31 cellular contexts compared by ENCODE assay signal in genomic region chr7:22403344-22403743, GRCh38.
"Had no signal": no experiment of that assay in that cellular context is flagged by ENCODE, and none has a peak within 500 bp of the region (broad histone marks: within the 10 kb centered on the region; RNA-seq: fewer than 3 reads in every experiment).

No MANE protein-coding gene starts in this region.

- H3K4me1 ChIP-seq: body of pancreas had no signal

- H3K4me3 Mint-ChIP-seq: activated B cell treated with CpG ODN at 0.5 μM for 24 hours; activated CD4-positive, alpha-beta T cell treated with anti-CD3 and anti-CD28 coated beads, Interleukin-2, amount 10 ng/mL, durations not matched to agents 24 days and 14 days; activated naive CD8-positive, alpha-beta T cell treated with anti-CD3 and anti-CD28 coated beads, Interleukin-2, amount 10 ng/mL, durations not matched to agents 7 days and 5 days; T-cell had no signal

- ATAC-seq: body of pancreas, T-cell had no signal

- H3K9me3 Mint-ChIP-seq: activated CD4-positive, alpha-beta T cell treated with anti-CD3 and anti-CD28 coated beads, Interleukin-2, amount 10 ng/mL, durations not matched to agents 24 days and 14 days; activated naive CD8-positive, alpha-beta T cell treated with anti-CD3 and anti-CD28 coated beads, Interleukin-2, amount 10 ng/mL, durations not matched to agents 7 days and 5 days; activated T-helper 2 cell treated with anti-CD3 and anti-CD28 coated beads, Interferon-gamma antibody, Interleukin-2, Interleukin-4, amounts not matched to agents 10 μg/mL and 5 μg/mL and 100 μg/mL, durations not matched to agents 14 hours and 24 hours and 36 hours; T-cell had no signal

- H3K36me3 ChIP-seq: MG63 had no signal

- H3K4me3 ChIP-seq: body of pancreas, MG63 had no signal

- H3K27ac ChIP-seq: body of pancreas had no signal

- H3K9me3 ChIP-seq: body of pancreas, MG63 had no signal

- H3K27me3 ChIP-seq: body of pancreas, MG63 had no signal

- H3K27me3 Mint-ChIP-seq: activated B cell treated with CpG ODN at 0.5 μM for 24 hours had no signal

- FAIRE-seq: bronchial epithelial cell, TTC549 had no signal

- H3K27ac Mint-ChIP-seq: activated B cell treated with CpG ODN at 0.5 μM for 24 hours; activated CD4-positive, alpha-beta T cell treated with anti-CD3 and anti-CD28 coated beads, Interleukin-2, amount 10 ng/mL, durations not matched to agents 24 days and 14 days; activated naive CD8-positive, alpha-beta T cell treated with anti-CD3 and anti-CD28 coated beads, Interleukin-2, amount 10 ng/mL, durations not matched to agents 7 days and 5 days; activated T-helper 2 cell treated with anti-CD3 and anti-CD28 coated beads, Interferon-gamma antibody, Interleukin-2, Interleukin-4, amounts not matched to agents 10 μg/mL and 5 μg/mL and 100 μg/mL, durations not matched to agents 14 hours and 24 hours and 36 hours; T-cell had no signal

- DNase-seq: activated B cell treated with CpG ODN at 0.5 μM for 24 hours; activated CD4-positive, alpha-beta T cell treated with anti-CD3 and anti-CD28 coated beads for 1 hour; activated CD4-positive, alpha-beta T cell treated with anti-CD3 and anti-CD28 coated beads, Interleukin-2, amount 10 ng/mL, durations not matched to agents 24 days and 14 days; activated CD4-positive, alpha-beta T cell treated with anti-CD3 and anti-CD28 coated beads, Interleukin-2, amount 50 U/mL, for 48 hours; activated gamma-delta T cell treated with Interleukin-2 at 50 U/mL for 16 hours; activated naive CD4-positive, alpha-beta T cell treated with anti-CD3 and anti-CD28 coated beads, Interleukin-2, amount 50 U/mL, for 16 hours; activated naive CD8-positive, alpha-beta T cell treated with anti-CD3 and anti-CD28 coated beads, Interleukin-2, amount 10 ng/mL, durations not matched to agents 7 days and 5 days; activated T-cell treated with anti-CD3 and anti-CD28 coated beads for 4 hours; activated T-cell treated with anti-CD3 and anti-CD28 coated beads, Interleukin-2, amount 50 U/mL, for 48 hours; aorta; body of pancreas; central memory CD4-positive, alpha-beta T cell; KBM-7; MG63; MV-4-11; NCI-H1092 treated with DMSO at 0.1 percent for 48 hours; NCI-H1417 treated with DMSO at 0.1 percent for 48 hours; NCI-H1694; NCI-H2029; NCI-H2107; NCI-H345; NCI-H510A; NCI-H526 treated with DMSO at 0.1 percent for 48 hours; NCI-H82; SIG-M5; T-cell; T-helper 2 cell; T1000 had no signal

- H3K36me3 Mint-ChIP-seq: T-cell had no signal
